Comparison of ENCODE assay signal across 4 cellular contexts in genomic region chr12:124597041-124597440, GRCh38.
"Had no signal": no experiment of that assay in that cellular context is flagged by ENCODE, and none has a peak within 500 bp of the region (broad histone marks: within the 10 kb centered on the region; RNA-seq: fewer than 3 reads in every experiment).

No MANE protein-coding gene starts in this region.

- H3K4me2 ChIP-seq: GM23338 had no signal

- DNase-seq: H9, HCEC 1CT, KBM-7 had no signal

- H3K4me3 ChIP-seq: GM23338 had no signal

- H2AFZ ChIP-seq: GM23338 had no signal
